1 cellular context compared by ENCODE assay signal in the genomic region with DNA sequence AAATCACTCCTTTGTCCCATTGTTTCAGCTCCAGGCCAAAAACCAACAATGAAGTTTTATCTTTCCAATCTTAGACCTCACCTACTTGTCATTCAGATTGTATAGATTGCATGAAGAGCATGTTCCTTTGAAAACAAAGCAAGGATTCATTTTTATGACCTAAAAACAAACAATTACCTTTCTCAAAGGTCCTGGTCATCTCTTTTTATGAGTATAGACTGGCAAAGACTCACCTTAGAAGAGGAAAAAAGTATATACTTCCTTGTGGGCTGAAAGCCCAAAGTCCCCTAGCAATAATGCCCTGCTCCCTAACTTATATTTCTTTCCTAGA.
TF ChIP-seq lines count a peak whose summit lies in the region.

No MANE protein-coding gene starts in this region.

TF ChIP-seq in WTC11, 78 proteins besides CTCF, POLR2A, EP300 and RAD21 (continued from another document):
- TF ChIP-seq, protein P1, sequence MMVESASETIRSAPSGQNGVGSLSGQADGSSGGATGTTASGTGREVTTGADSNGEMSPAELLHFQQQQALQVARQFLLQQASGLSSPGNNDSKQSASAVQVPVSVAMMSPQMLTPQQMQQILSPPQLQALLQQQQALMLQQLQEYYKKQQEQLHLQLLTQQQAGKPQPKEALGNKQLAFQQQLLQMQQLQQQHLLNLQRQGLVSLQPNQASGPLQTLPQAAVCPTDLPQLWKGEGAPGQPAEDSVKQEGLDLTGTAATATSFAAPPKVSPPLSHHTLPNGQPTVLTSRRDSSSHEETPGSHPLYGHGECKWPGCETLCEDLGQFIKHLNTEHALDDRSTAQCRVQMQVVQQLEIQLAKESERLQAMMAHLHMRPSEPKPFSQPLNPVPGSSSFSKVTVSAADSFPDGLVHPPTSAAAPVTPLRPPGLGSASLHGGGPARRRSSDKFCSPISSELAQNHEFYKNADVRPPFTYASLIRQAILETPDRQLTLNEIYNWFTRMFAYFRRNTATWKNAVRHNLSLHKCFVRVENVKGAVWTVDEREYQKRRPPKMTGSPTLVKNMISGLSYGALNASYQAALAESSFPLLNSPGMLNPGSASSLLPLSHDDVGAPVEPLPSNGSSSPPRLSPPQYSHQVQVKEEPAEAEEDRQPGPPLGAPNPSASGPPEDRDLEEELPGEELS (CRISPR knock-in tag; IDR thresholded peaks at IDR 0.05), result no peak
- TF ChIP-seq, protein P2, sequence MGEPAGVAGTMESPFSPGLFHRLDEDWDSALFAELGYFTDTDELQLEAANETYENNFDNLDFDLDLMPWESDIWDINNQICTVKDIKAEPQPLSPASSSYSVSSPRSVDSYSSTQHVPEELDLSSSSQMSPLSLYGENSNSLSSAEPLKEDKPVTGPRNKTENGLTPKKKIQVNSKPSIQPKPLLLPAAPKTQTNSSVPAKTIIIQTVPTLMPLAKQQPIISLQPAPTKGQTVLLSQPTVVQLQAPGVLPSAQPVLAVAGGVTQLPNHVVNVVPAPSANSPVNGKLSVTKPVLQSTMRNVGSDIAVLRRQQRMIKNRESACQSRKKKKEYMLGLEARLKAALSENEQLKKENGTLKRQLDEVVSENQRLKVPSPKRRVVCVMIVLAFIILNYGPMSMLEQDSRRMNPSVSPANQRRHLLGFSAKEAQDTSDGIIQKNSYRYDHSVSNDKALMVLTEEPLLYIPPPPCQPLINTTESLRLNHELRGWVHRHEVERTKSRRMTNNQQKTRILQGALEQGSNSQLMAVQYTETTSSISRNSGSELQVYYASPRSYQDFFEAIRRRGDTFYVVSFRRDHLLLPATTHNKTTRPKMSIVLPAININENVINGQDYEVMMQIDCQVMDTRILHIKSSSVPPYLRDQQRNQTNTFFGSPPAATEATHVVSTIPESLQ (CRISPR knock-in tag; IDR thresholded peaks at IDR 0.05), result no peak
- TF ChIP-seq CREB1 (CRISPR knock-in tag; IDR thresholded peaks at IDR 0.05) (no peak), ZNF671 (CRISPR knock-in tag; IDR thresholded peaks at IDR 0.05) (no peak), NR3C1 (CRISPR knock-in tag; conservative IDR thresholded peaks at IDR 0.05; ENCODE audit: low read depth) (no peak), ZNF138 (CRISPR knock-in tag; conservative IDR thresholded peaks at IDR 0.05) (no peak), CREM (CRISPR knock-in tag; IDR thresholded peaks at IDR 0.05) (no peak), GTF2I (CRISPR knock-in tag; conservative IDR thresholded peaks at IDR 0.05) (no peak), SMAD4 (CRISPR knock-in tag; IDR thresholded peaks at IDR 0.05) (no peak), ZNF416 (CRISPR knock-in tag; IDR thresholded peaks at IDR 0.05) (no peak), IRF2 (CRISPR knock-in tag; IDR thresholded peaks at IDR 0.05; ENCODE audit: borderline replicate concordance, low read depth) (no peak), NFE2L1 (CRISPR knock-in tag; IDR thresholded peaks at IDR 0.05) (no peak), GRHL2 (CRISPR knock-in tag; IDR thresholded peaks at IDR 0.05; ENCODE audit: insufficient replicate concordance, severe bottlenecking) (no peak)
- TF ChIP-seq, protein P3, sequence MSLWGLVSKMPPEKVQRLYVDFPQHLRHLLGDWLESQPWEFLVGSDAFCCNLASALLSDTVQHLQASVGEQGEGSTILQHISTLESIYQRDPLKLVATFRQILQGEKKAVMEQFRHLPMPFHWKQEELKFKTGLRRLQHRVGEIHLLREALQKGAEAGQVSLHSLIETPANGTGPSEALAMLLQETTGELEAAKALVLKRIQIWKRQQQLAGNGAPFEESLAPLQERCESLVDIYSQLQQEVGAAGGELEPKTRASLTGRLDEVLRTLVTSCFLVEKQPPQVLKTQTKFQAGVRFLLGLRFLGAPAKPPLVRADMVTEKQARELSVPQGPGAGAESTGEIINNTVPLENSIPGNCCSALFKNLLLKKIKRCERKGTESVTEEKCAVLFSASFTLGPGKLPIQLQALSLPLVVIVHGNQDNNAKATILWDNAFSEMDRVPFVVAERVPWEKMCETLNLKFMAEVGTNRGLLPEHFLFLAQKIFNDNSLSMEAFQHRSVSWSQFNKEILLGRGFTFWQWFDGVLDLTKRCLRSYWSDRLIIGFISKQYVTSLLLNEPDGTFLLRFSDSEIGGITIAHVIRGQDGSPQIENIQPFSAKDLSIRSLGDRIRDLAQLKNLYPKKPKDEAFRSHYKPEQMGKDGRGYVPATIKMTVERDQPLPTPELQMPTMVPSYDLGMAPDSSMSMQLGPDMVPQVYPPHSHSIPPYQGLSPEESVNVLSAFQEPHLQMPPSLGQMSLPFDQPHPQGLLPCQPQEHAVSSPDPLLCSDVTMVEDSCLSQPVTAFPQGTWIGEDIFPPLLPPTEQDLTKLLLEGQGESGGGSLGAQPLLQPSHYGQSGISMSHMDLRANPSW (CRISPR knock-in tag; conservative IDR thresholded peaks at IDR 0.05; ENCODE audit: low read depth), result no peak
- TF ChIP-seq, protein P4, sequence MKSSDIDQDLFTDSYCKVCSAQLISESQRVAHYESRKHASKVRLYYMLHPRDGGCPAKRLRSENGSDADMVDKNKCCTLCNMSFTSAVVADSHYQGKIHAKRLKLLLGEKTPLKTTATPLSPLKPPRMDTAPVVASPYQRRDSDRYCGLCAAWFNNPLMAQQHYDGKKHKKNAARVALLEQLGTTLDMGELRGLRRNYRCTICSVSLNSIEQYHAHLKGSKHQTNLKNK (CRISPR knock-in tag; IDR thresholded peaks at IDR 0.05), result no peak
- TF ChIP-seq, protein P5, sequence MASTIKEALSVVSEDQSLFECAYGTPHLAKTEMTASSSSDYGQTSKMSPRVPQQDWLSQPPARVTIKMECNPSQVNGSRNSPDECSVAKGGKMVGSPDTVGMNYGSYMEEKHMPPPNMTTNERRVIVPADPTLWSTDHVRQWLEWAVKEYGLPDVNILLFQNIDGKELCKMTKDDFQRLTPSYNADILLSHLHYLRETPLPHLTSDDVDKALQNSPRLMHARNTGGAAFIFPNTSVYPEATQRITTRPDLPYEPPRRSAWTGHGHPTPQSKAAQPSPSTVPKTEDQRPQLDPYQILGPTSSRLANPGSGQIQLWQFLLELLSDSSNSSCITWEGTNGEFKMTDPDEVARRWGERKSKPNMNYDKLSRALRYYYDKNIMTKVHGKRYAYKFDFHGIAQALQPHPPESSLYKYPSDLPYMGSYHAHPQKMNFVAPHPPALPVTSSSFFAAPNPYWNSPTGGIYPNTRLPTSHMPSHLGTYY (CRISPR knock-in tag; IDR thresholded peaks at IDR 0.05), result no peak
- TF ChIP-seq, protein P6, sequence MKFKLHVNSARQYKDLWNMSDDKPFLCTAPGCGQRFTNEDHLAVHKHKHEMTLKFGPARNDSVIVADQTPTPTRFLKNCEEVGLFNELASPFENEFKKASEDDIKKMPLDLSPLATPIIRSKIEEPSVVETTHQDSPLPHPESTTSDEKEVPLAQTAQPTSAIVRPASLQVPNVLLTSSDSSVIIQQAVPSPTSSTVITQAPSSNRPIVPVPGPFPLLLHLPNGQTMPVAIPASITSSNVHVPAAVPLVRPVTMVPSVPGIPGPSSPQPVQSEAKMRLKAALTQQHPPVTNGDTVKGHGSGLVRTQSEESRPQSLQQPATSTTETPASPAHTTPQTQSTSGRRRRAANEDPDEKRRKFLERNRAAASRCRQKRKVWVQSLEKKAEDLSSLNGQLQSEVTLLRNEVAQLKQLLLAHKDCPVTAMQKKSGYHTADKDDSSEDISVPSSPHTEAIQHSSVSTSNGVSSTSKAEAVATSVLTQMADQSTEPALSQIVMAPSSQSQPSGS (CRISPR knock-in tag; IDR thresholded peaks at IDR 0.05; ENCODE audit: borderline replicate concordance, low read depth), result no peak
